ENCODE assay signal across 20 cellular contexts in genomic region chr18:49018553-49018943, GRCh38.
DNase-seq lines count a peak whose midpoint lies in the region; ATAC-seq and TF ChIP-seq lines count a peak whose summit lies in the region.
"Had no signal": no experiment of that assay in that cellular context is flagged by ENCODE, and none has a peak within 500 bp of the region (broad histone marks: within the 10 kb centered on the region; RNA-seq: fewer than 3 reads in every experiment).

No MANE protein-coding gene starts in this region.

- H3K4me3 ChIP-seq in DND-41 (ENCODE audit: low read depth in 1 of 2, low read length in 2 of 2) (no peak overlapping the region), Panc1 (ENCODE audit: low read depth in 2 of 2, low read length in 2 of 2) (no peak overlapping the region), lower leg skin (ENCODE audit: low read depth, poor library complexity, severe bottlenecking) (no peak overlapping the region), smooth muscle cell (no peak overlapping the region)
- H3K4me3 ChIP-seq: SJCRH30, thoracic aorta had no signal

- ATAC-seq in DND-41 (ENCODE audit: insufficient read depth, low read depth) = no peak
- no peak for ATAC-seq in Panc1
- ATAC-seq: activated CD8-positive, alpha-beta memory T cell treated with anti-CD3 and anti-CD28 coated beads, Interleukin-2, amount 10 ng/mL, durations not matched to agents 7 days and 5 days had no signal

- WGBS in lower leg skin, 2 donors = 89 to 98% methylated on average over 11 to 15 of the region's 15 CpGs
- WGBS in smooth muscle cell (ENCODE audit: low lambda C conversion rate) = 94% methylated on average over 15 of the region's 15 CpGs

- H4K20me1 ChIP-seq in DND-41 (ENCODE audit: insufficient read depth, low read length) = no peaks in the 10 kb centered on the region
- no peaks in the 10 kb centered on the region for H4K20me1 ChIP-seq in smooth muscle cell (ENCODE audit: low read depth)

- CTCF ChIA-PET in Panc1 (lab: Charles Lee) = no interaction called here

- intact Hi-C loops in Panc1 (cut with micrococcal nuclease; ENCODE audit: unreplicated experiment) (no loop called here), lower leg skin (cut with DNase I; ENCODE audit: low total_unique reads) (no loop called here)

- H3K9me3 ChIP-seq in DND-41 (ENCODE audit: insufficient read depth, low read length, severe bottlenecking) (no peaks in the 10 kb centered on the region), Panc1 (ENCODE audit: control insufficient read depth, insufficient read depth, low read depth, low read length) (no peaks in the 10 kb centered on the region), smooth muscle cell (replicated peaks; ENCODE audit: low read depth) (no peaks in the 10 kb centered on the region)
- H3K9me3 ChIP-seq: SJCRH30, thoracic aorta had no signal

- H3K4me1 ChIP-seq in DND-41 (ENCODE audit: insufficient read depth, low read length) (peaks cover 41% of the 10 kb centered on the region), Panc1 (ENCODE audit: control insufficient read depth, insufficient read depth, low read length) (peaks cover 16% of the 10 kb centered on the region), smooth muscle cell (ENCODE audit: low read depth) (peaks cover 8% of the 10 kb centered on the region)

- H2AFZ ChIP-seq in DND-41 (ENCODE audit: low read depth, low read length) = no peak overlapping the region
- H2AFZ ChIP-seq in smooth muscle cell (ENCODE audit: low read depth) = no peak overlapping the region

- in situ Hi-C loops in Panc1 (cut with HindIII; ENCODE audit: low pct_unique_long_range_greater_than_20kb, low sequenced_read_pairs) = no loop called here

- H3K27ac ChIP-seq in DND-41 (ENCODE audit: low read length) (peak overlapping the region; percentile 26; the same call in 1 of the 2 replicates), Panc1 (ENCODE audit: low read length) (peak overlapping the region; percentile 29; the same call in 1 of the 2 replicates), smooth muscle cell (ENCODE audit: low read depth) (peak overlapping the region; percentile 95)
- H3K27ac ChIP-seq: SJCRH30, thoracic aorta had no signal

- BruUV-seq in Panc1 (replicated peaks; lab: Mats Ljungman, UMichigan) = no TSS peak

- H3K79me2 ChIP-seq in DND-41 (ENCODE audit: insufficient read depth, low read length) (no peaks in the 10 kb centered on the region), smooth muscle cell (ENCODE audit: low read depth) (peaks cover 6% of the 10 kb centered on the region)

- no peak for TF ChIP-seq POLR2A in lower leg skin (IDR thresholded peaks at IDR 0.05)

- no peak overlapping the region for H3K9ac ChIP-seq in DND-41 (ENCODE audit: low read depth, low read length)
- no peak overlapping the region for H3K9ac ChIP-seq in smooth muscle cell (ENCODE audit: low read depth)

- TF ChIP-seq CTCF in DND-41 (IDR thresholded peaks at IDR 0.05; ENCODE audit: borderline replicate concordance, extremely low read depth, low read length, poor library complexity, severe bottlenecking) (no peak), Panc1 (IDR thresholded peaks at IDR 0.05) (no peak), lower leg skin (IDR thresholded peaks at IDR 0.05) (no peak), smooth muscle cell (IDR thresholded peaks at IDR 0.05; ENCODE audit: borderline replicate concordance, insufficient read depth, poor library complexity, severe bottlenecking) (no peak)

- POLR2A ChIA-PET in Panc1 (lab: Charles Lee) = no interaction called here

- DNase-seq in DND-41 (no peak), Panc1 (ENCODE audit: low read depth, low spot score) (no peak), lower leg skin (ENCODE audit: low spot score in 2 of 2) (peak; percentile 7 to 70), smooth muscle cell (lab: John Stamatoyannopoulos, UW; ENCODE audit: unreplicated experiment) (no peak), NCI-H1436 (lab: John Stamatoyannopoulos, UW) (no peak), T-helper 2 cell (no peak), NCI-H2196 treated with DMSO at 0.1 percent for 48 hours (lab: John Stamatoyannopoulos, UW; ENCODE audit: unreplicated experiment) (no peak)
- DNase-seq: activated CD4-positive, alpha-beta T cell treated with anti-CD3 and anti-CD28 coated beads for 48 hours; CD8-positive, alpha-beta memory T cell; DMS153; GDM1; mammary epithelial cell; NCI-H1436 treated with DMSO at 0.1 percent for 48 hours; NCI-H524 treated with DMSO at 0.1 percent for 48 hours; occipital lobe; retina; SJCRH30; stimulated activated naive CD4-positive, alpha-beta T cell treated with Interleukin-2 at 50 U/mL for 16 hours had no signal

- no peak overlapping the region for H3K4me2 ChIP-seq in DND-41 (ENCODE audit: insufficient read depth, low read length)
- no peak overlapping the region for H3K4me2 ChIP-seq in smooth muscle cell

- H3K27me3 ChIP-seq in DND-41 (ENCODE audit: insufficient read depth, low read length, poor library complexity) = no peaks in the 10 kb centered on the region
- no peaks in the 10 kb centered on the region for H3K27me3 ChIP-seq in Panc1 (ENCODE audit: control insufficient read depth, insufficient read depth, low read length)
- no peaks in the 10 kb centered on the region for H3K27me3 ChIP-seq in smooth muscle cell (ENCODE audit: low read depth)
- H3K27me3 ChIP-seq: SJCRH30 had no signal

- no peaks in the 10 kb centered on the region for H3K36me3 ChIP-seq in DND-41 (ENCODE audit: insufficient read depth, low read length)
- H3K36me3 ChIP-seq in Panc1 (ENCODE audit: control insufficient read depth, insufficient read depth, low read length) = no peaks in the 10 kb centered on the region
- no peaks in the 10 kb centered on the region for H3K36me3 ChIP-seq in smooth muscle cell (ENCODE audit: low read depth)
- H3K36me3 ChIP-seq: SJCRH30, thoracic aorta had no signal

- no peaks in the 10 kb centered on the region for H3F3A ChIP-seq in smooth muscle cell (ENCODE audit: low read depth)

Comparison
In these comparisons a context has a peak if more than half of its experiments do, and no peak if none do; other contexts are left out.
1. DNase-seq: peak in lower leg skin (2 of 2); none in DND-41 (single experiment), Panc1 (single experiment), smooth muscle cell (single experiment), NCI-H1436 (single experiment), T-helper 2 cell (0 of 5) and NCI-H2196 treated with DMSO at 0.1 percent for 48 hours (single experiment).
2. H3K27ac ChIP-seq: peak in every context shown above with its lines; median percentile 95 in smooth muscle cell; 29 in Panc1; 26 in DND-41.